Comparison of ENCODE assay signal across 1 cellular context in genomic region chr14:102262894-102263462, GRCh38.
TF ChIP-seq lines count a peak whose summit lies in the region.

No MANE protein-coding gene starts in this region.

TF ChIP-seq in HepG2, 621 proteins besides CTCF, POLR2A, EP300 and RAD21 (continued from another document and continues in another):
- no peak for TF ChIP-seq ZNF609 (CRISPR knock-in tag; IDR thresholded peaks at IDR 0.05; ENCODE audit: borderline replicate concordance)
- no peak for TF ChIP-seq HOMEZ (CRISPR knock-in tag; IDR thresholded peaks at IDR 0.05; ENCODE audit: low read depth)
- TF ChIP-seq BATF2 (CRISPR knock-in tag; IDR thresholded peaks at IDR 0.05), result no peak
- no peak for TF ChIP-seq FOXJ3 (CRISPR knock-in tag; IDR thresholded peaks at IDR 0.05; ENCODE audit: borderline replicate concordance)
- no peak for TF ChIP-seq FOXO4 (CRISPR knock-in tag; conservative IDR thresholded peaks at IDR 0.05)
- TF ChIP-seq MED13 (CRISPR knock-in tag; IDR thresholded peaks at IDR 0.05), result no peak
- no peak for TF ChIP-seq FUBP1 (CRISPR knock-in tag; IDR thresholded peaks at IDR 0.05; ENCODE audit: borderline replicate concordance)
- no peak for TF ChIP-seq KLF6 (CRISPR knock-in tag; IDR thresholded peaks at IDR 0.05)
- TF ChIP-seq KLF16 (CRISPR knock-in tag; IDR thresholded peaks at IDR 0.05), result no peak
- no peak for TF ChIP-seq ZNF740 (CRISPR knock-in tag; IDR thresholded peaks at IDR 0.05)
- no peak for TF ChIP-seq ZKSCAN5 (CRISPR knock-in tag; IDR thresholded peaks at IDR 0.05)
- TF ChIP-seq ZNF280B (CRISPR knock-in tag; IDR thresholded peaks at IDR 0.05; ENCODE audit: borderline replicate concordance), result no peak
- TF ChIP-seq IRF1 (CRISPR knock-in tag; IDR thresholded peaks at IDR 0.05; ENCODE audit: low read depth), result no peak
- no peak for TF ChIP-seq MYPOP (CRISPR knock-in tag; IDR thresholded peaks at IDR 0.05)
- TF ChIP-seq GATAD2A (CRISPR knock-in tag; IDR thresholded peaks at IDR 0.05), result peak; percentile 63; the same call in 1 of the 2 replicates
- TF ChIP-seq HNRNPLL (IDR thresholded peaks at IDR 0.05; ENCODE audit: low read depth, low read length, poor library complexity, severe bottlenecking), result peak; percentile 21
- TF ChIP-seq SMARCC2 (IDR thresholded peaks at IDR 0.05), result no peak
- TF ChIP-seq ZNF296 (CRISPR knock-in tag; conservative IDR thresholded peaks at IDR 0.05), result no peak
- TF ChIP-seq ZNF343 (CRISPR knock-in tag; IDR thresholded peaks at IDR 0.05), result no peak
- no peak for TF ChIP-seq ZNF337 (CRISPR knock-in tag; IDR thresholded peaks at IDR 0.05; ENCODE audit: borderline replicate concordance, low read depth)
- no peak for TF ChIP-seq SNAI1 (CRISPR knock-in tag; IDR thresholded peaks at IDR 0.05; ENCODE audit: borderline replicate concordance)
- no peak for TF ChIP-seq YEATS2 (CRISPR knock-in tag; IDR thresholded peaks at IDR 0.05; ENCODE audit: borderline replicate concordance)
- no peak for TF ChIP-seq ZNF3 (CRISPR knock-in tag; IDR thresholded peaks at IDR 0.05)
- no peak for TF ChIP-seq CEBPB (IDR thresholded peaks at IDR 0.05; ENCODE audit: borderline replicate concordance, low read depth, low read length)
- TF ChIP-seq ZNF274 (CRISPR knock-in tag; IDR thresholded peaks at IDR 0.05), result no peak
- peak; percentile 35; the same call in 1 of the 2 replicates for TF ChIP-seq NFKB2 (CRISPR knock-in tag; IDR thresholded peaks at IDR 0.05; ENCODE audit: borderline replicate concordance)
- peak; percentile 7; the same call in 1 of the 2 replicates for TF ChIP-seq HNF4A (CRISPR knock-in tag; IDR thresholded peaks at IDR 0.05)
- TF ChIP-seq ADNP (CRISPR knock-in tag; IDR thresholded peaks at IDR 0.05), result no peak
- TF ChIP-seq ZNF468 (CRISPR knock-in tag; IDR thresholded peaks at IDR 0.05), result no peak
- no peak for TF ChIP-seq ZNF232 (CRISPR knock-in tag; IDR thresholded peaks at IDR 0.05; ENCODE audit: borderline replicate concordance)
- no peak for TF ChIP-seq ZBTB10 (CRISPR knock-in tag; IDR thresholded peaks at IDR 0.05; ENCODE audit: borderline replicate concordance)
- no peak for TF ChIP-seq ZNF790 (CRISPR knock-in tag; IDR thresholded peaks at IDR 0.05; ENCODE audit: borderline replicate concordance)
- TF ChIP-seq ZNF510 (CRISPR knock-in tag; IDR thresholded peaks at IDR 0.05; ENCODE audit: low read depth), result no peak
- no peak; the same call in 1 of the 2 replicates for TF ChIP-seq ZNF547 (CRISPR knock-in tag; IDR thresholded peaks at IDR 0.05)
- no peak for TF ChIP-seq SKI (IDR thresholded peaks at IDR 0.05; ENCODE audit: partially characterized antibody)
- TF ChIP-seq POLR2G (IDR thresholded peaks at IDR 0.05; ENCODE audit: low read depth, low read length), result no peak; the same call in 1 of the 2 replicates
- TF ChIP-seq TMF1 (CRISPR knock-in tag; IDR thresholded peaks at IDR 0.05; ENCODE audit: low read depth), result no peak
- TF ChIP-seq PHF5A (CRISPR knock-in tag; IDR thresholded peaks at IDR 0.05; ENCODE audit: low read depth, unreplicated experiment), result no peak
- no peak for TF ChIP-seq ZNF546 (CRISPR knock-in tag; conservative IDR thresholded peaks at IDR 0.05)
- TF ChIP-seq KDM2A (CRISPR knock-in tag; IDR thresholded peaks at IDR 0.05; ENCODE audit: borderline replicate concordance, low read depth), result no peak
- TF ChIP-seq ZSCAN12 (CRISPR knock-in tag; IDR thresholded peaks at IDR 0.05), result no peak
- TF ChIP-seq LCORL (IDR thresholded peaks at IDR 0.05), result no peak
- TF ChIP-seq LCORL (CRISPR knock-in tag; IDR thresholded peaks at IDR 0.05), result no peak
- no peak for TF ChIP-seq RBM22 (optimal IDR thresholded peaks at IDR 0.05; ENCODE audit: low read length)
- no peak for TF ChIP-seq ZNF629 (CRISPR knock-in tag; conservative IDR thresholded peaks at IDR 0.05)
- TF ChIP-seq ZBTB33 (CRISPR knock-in tag; IDR thresholded peaks at IDR 0.05), result peak; percentile 99
- no peak for TF ChIP-seq ZSCAN22 (CRISPR knock-in tag; IDR thresholded peaks at IDR 0.05)
- TF ChIP-seq JDP2 (CRISPR knock-in tag; IDR thresholded peaks at IDR 0.05; ENCODE audit: borderline replicate concordance), result no peak
